8 cellular contexts compared by ENCODE assay signal in genomic region chr17:30104575-30105339, GRCh38. TPM values are rescaled to one million over a fixed set of nuclear protein-coding genes. Genes with fewer than 3 reads are reported as not detected.
DNase-seq lines count a peak whose midpoint lies in the region; ATAC-seq and TF ChIP-seq lines count a peak whose summit lies in the region.

No MANE protein-coding gene starts in this region.

- H3K27ac Mint-ChIP-seq in nephron progenitor cell, result peak overlapping the region; percentile 92
- H3K27ac Mint-ChIP-seq in stimulated activated naive CD8-positive, alpha-beta T cell treated with anti-CD3 and anti-CD28 coated beads, Interleukin-15, Interleukin-2, amounts not matched to agents 100 ng/mL and 50 ng/mL, for 24 hours, result no peak overlapping the region

- no peaks in the 10 kb centered on the region for H3K9me3 ChIP-seq in RWPE2 (ENCODE audit: severe bottlenecking)

- ATAC-seq in RWPE2 (ENCODE audit: low read depth), result peak; percentile 94
- peak; percentile 67 for ATAC-seq in foreskin keratinocyte

- H3K27me3 ChIP-seq in RWPE2 (ENCODE audit: insufficient read depth, poor library complexity, severe bottlenecking) (no peaks in the 10 kb centered on the region), foreskin keratinocyte (peaks cover 31% of the 10 kb centered on the region)

- H3K4me3 ChIP-seq in LNCaP clone FGC (ENCODE audit: low read depth, low read length), result peak overlapping the region; percentile 37
- peak overlapping the region; percentile 23 for H3K4me3 ChIP-seq in RWPE2 (ENCODE audit: severe bottlenecking)

- H3K27me3 Mint-ChIP-seq in nephron progenitor cell (ENCODE audit: low read depth, poor library complexity), result peaks cover 3% of the 10 kb centered on the region
- peaks cover 12% of the 10 kb centered on the region for H3K27me3 Mint-ChIP-seq in stimulated activated naive CD8-positive, alpha-beta T cell treated with anti-CD3 and anti-CD28 coated beads, Interleukin-15, Interleukin-2, amounts not matched to agents 100 ng/mL and 50 ng/mL, for 24 hours

- H3K4me1 ChIP-seq in RWPE2 (ENCODE audit: insufficient read depth, poor library complexity, severe bottlenecking) (no peaks in the 10 kb centered on the region), foreskin keratinocyte (peaks cover 3% of the 10 kb centered on the region)

- TF ChIP-seq CTCF in LNCaP clone FGC (IDR thresholded peaks at IDR 0.05; ENCODE audit: control insufficient read depth, extremely low read depth, insufficient read depth), result peak; percentile 93
- peak; percentile 96 for TF ChIP-seq CTCF in RWPE2 (IDR thresholded peaks at IDR 0.05; ENCODE audit: poor library complexity, severe bottlenecking)
- TF ChIP-seq CTCF in foreskin keratinocyte (conservative IDR thresholded peaks at IDR 0.05), result peak; percentile 84
- peak; percentile 84 for TF ChIP-seq CTCF in nephron progenitor cell (IDR thresholded peaks at IDR 0.05)

- H3K27ac ChIP-seq in RWPE2 (ENCODE audit: poor library complexity, severe bottlenecking) (no peak overlapping the region), foreskin keratinocyte (no peak overlapping the region)

- H3K36me3 ChIP-seq in RWPE2 (ENCODE audit: low read depth), result no peaks in the 10 kb centered on the region

- no peaks in the 10 kb centered on the region for H3K9me3 Mint-ChIP-seq in nephron progenitor cell
- no peaks in the 10 kb centered on the region for H3K9me3 Mint-ChIP-seq in stimulated activated naive CD8-positive, alpha-beta T cell treated with anti-CD3 and anti-CD28 coated beads, Interleukin-15, Interleukin-2, amounts not matched to agents 100 ng/mL and 50 ng/mL, for 24 hours

- peaks cover 6% of the 10 kb centered on the region for H3K4me1 Mint-ChIP-seq in nephron progenitor cell
- H3K4me1 Mint-ChIP-seq in stimulated activated naive CD8-positive, alpha-beta T cell treated with anti-CD3 and anti-CD28 coated beads, Interleukin-15, Interleukin-2, amounts not matched to agents 100 ng/mL and 50 ng/mL, for 24 hours (ENCODE audit: low read depth), result peaks cover 5% of the 10 kb centered on the region

- peak; percentile 54 for DNase-seq in NK-92 treated with Interleukin-12 subunit alpha and Interleukin-12 subunit beta, amount 100 ng/mL, for 24 hours (lab: John Stamatoyannopoulos, UW)
- DNase-seq in NK-92 (lab: John Stamatoyannopoulos, UW; ENCODE audit: unreplicated experiment) (no peak), LNCaP clone FGC (ENCODE audit: low read depth) (no peak), RWPE2 (ENCODE audit: low spot score) (peak; percentile 68), foreskin keratinocyte (peak in 1 of 2 donors; percentile 53), nephron progenitor cell (peak; percentile 77)
- DNase-seq in activated T-helper 9 cell treated with anti-CD3 and anti-CD28 coated beads, Interleukin-2, amount 50 U/mL, for 16 hours (ENCODE audit: low read depth), result peak; percentile 47

- H3K4me3 Mint-ChIP-seq in nephron progenitor cell, result peak overlapping the region; percentile 87
- H3K4me3 Mint-ChIP-seq in stimulated activated naive CD8-positive, alpha-beta T cell treated with anti-CD3 and anti-CD28 coated beads, Interleukin-15, Interleukin-2, amounts not matched to agents 100 ng/mL and 50 ng/mL, for 24 hours, result peak overlapping the region; percentile 79

- H3K36me3 Mint-ChIP-seq in nephron progenitor cell (ENCODE audit: low read depth), result no peaks in the 10 kb centered on the region
- H3K36me3 Mint-ChIP-seq in stimulated activated naive CD8-positive, alpha-beta T cell treated with anti-CD3 and anti-CD28 coated beads, Interleukin-15, Interleukin-2, amounts not matched to agents 100 ng/mL and 50 ng/mL, for 24 hours (ENCODE audit: low read depth), result no peaks in the 10 kb centered on the region

RNA-seq across cellular contexts. Expression of gene NSRP1, which starts 11.9 kb away (rescaled TPM):
- 12.9 and 16.9 TPM in 2 replicates for total RNA-seq in foreskin keratinocyte
- polyA plus RNA-seq in foreskin keratinocyte, result 11.6 and 12.9 TPM in 2 replicates

Comparison
In these comparisons a context has a peak if more than half of its experiments do, and no peak if none do; other contexts are left out.
1. DNase-seq: peak in NK-92 treated with Interleukin-12 subunit alpha and Interleukin-12 subunit beta, amount 100 ng/mL, for 24 hours (single experiment), RWPE2 (single experiment), activated T-helper 9 cell treated with anti-CD3 and anti-CD28 coated beads, Interleukin-2, amount 50 U/mL, for 16 hours (single experiment) and nephron progenitor cell (single experiment); none in NK-92 (single experiment) and LNCaP clone FGC (single experiment).
2. Peak in every context shown above with its lines, with median percentiles within 50 percentile points of each other: CTCF ChIP-seq.